In the genomic region with DNA sequence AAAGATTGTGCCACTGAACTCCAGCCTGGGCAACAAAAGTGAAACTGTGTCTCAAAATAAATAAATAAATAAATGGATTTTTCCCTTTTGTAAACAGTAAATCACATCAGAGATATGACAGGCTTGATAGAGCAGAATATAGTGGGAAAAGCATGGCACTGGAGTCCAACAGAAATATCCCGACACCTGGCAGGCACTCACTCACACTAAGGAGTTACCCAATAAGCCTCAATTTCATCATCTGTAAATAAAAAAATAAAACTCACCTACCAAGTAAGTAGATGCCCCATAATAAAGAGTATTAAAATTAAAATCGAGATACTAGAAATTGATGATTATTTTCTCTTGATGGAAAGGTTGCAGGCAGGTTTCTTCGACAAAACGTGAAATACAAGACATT, we compare ENCODE assay signal across 10 cellular contexts. TPM values are rescaled to one million over a fixed set of nuclear protein-coding genes. Genes with fewer than 3 reads are reported as not detected.
A peak's percentile ranks its signal among the peaks of the same experiment; 100 is the strongest.
DNase-seq lines count a peak whose midpoint lies in the region; ATAC-seq, FAIRE-seq and TF ChIP-seq lines count a peak whose summit lies in the region.
"Had no signal": no experiment of that assay in that cellular context is flagged by ENCODE, and none has a peak within 500 bp of the region (broad histone marks: within the 10 kb centered on the region; RNA-seq: fewer than 3 reads in every experiment).

No MANE protein-coding gene starts in this region.

- no peak for DNase-seq in CD4-positive, CD25-positive, alpha-beta regulatory T cell
- DNase-seq in dorsolateral prefrontal cortex = no peak
- DNase-seq in nephron progenitor cell = no peak
- DNase-seq in HCEC 1CT = no peak
- no peak for DNase-seq in stimulated activated CD4-positive, alpha-beta T cell treated with anti-CD3 and anti-CD28 coated beads, Interleukin-15, amount 100 ng/mL, for 24 hours
- no peak for DNase-seq in frontal cortex (ENCODE audit: low spot score in 2 of 2)
- DNase-seq: activated CD8-positive, alpha-beta memory T cell treated with anti-CD3 and anti-CD28 coated beads for 24 hours had no signal

- H3K27ac Mint-ChIP-seq in CD4-positive, CD25-positive, alpha-beta regulatory T cell = peak overlapping the region in 1 of 3 donors; percentile 94
- H3K27ac Mint-ChIP-seq in nephron progenitor cell = no peak overlapping the region

- peak overlapping the region in 2 of 4 donors; percentile 90 to 92 for H3K4me3 Mint-ChIP-seq in CD4-positive, CD25-positive, alpha-beta regulatory T cell
- H3K4me3 Mint-ChIP-seq in nephron progenitor cell = peak overlapping the region; percentile 89

- no peaks in the 10 kb centered on the region for H3K9me3 ChIP-seq in CD4-positive, CD25-positive, alpha-beta regulatory T cell (ENCODE audit: control insufficient read depth in 2 of 2, low read length in 2 of 2)

- peak overlapping the region; percentile 55 for H3K4me2 ChIP-seq in KMS-11

- peaks cover 7% of the 10 kb centered on the region for H3K36me3 Mint-ChIP-seq in CD4-positive, CD25-positive, alpha-beta regulatory T cell
- peaks cover 20% of the 10 kb centered on the region for H3K36me3 Mint-ChIP-seq in nephron progenitor cell (ENCODE audit: low read depth)

- intact Hi-C loops in dorsolateral prefrontal cortex (cut with DNase I) = loop anchor here in 1 of 2 donors (5.0 kb wide), 2 partner anchors 216 to 1074 kb away; a partner anchor contains a TSS

- peaks cover 3% of the 10 kb centered on the region for H3K36me3 ChIP-seq in CD4-positive, CD25-positive, alpha-beta regulatory T cell (ENCODE audit: control insufficient read depth, insufficient read depth, low read length)
- no peaks in the 10 kb centered on the region for H3K36me3 ChIP-seq in KMS-11 (ENCODE audit: insufficient read depth)

- no peaks in the 10 kb centered on the region for H3K27me3 ChIP-seq in CD4-positive, CD25-positive, alpha-beta regulatory T cell (ENCODE audit: control insufficient read depth, insufficient read depth, low read length)
- H3K27me3 ChIP-seq in KMS-11 (ENCODE audit: insufficient read depth, low read depth) = no peaks in the 10 kb centered on the region
- no peaks in the 10 kb centered on the region for H3K27me3 ChIP-seq in dorsolateral prefrontal cortex

- no peaks in the 10 kb centered on the region for H4K20me1 ChIP-seq in KMS-11 (ENCODE audit: insufficient read depth)

- no peak for ATAC-seq in CD4-positive, CD25-positive, alpha-beta regulatory T cell (ENCODE audit: low read depth in 2 of 2)
- no peak for ATAC-seq in GM21529 (IDR thresholded peaks at IDR 0.05; ENCODE audit: unreplicated experiment)
- ATAC-seq: esophagus mucosa had no signal

- H3K9ac ChIP-seq in KMS-11 = no peak overlapping the region

- peak overlapping the region; percentile 95 for H3K4me3 ChIP-seq in CD4-positive, CD25-positive, alpha-beta regulatory T cell (ENCODE audit: low read depth, low read length)
- H3K4me3 ChIP-seq in KMS-11 (IDR thresholded peaks at IDR 0.05; ENCODE audit: insufficient read depth, low read depth, low read length) (no peak overlapping the region), dorsolateral prefrontal cortex (peak overlapping the region in 57 of 59 donors; percentile 62 to 99 (median 97))

- peaks cover 21% of the 10 kb centered on the region for H3K4me1 ChIP-seq in CD4-positive, CD25-positive, alpha-beta regulatory T cell (ENCODE audit: control insufficient read depth, insufficient read depth, low read length, poor library complexity, severe bottlenecking)
- peaks cover 12% of the 10 kb centered on the region for H3K4me1 ChIP-seq in KMS-11 (ENCODE audit: low read depth, poor library complexity, severe bottlenecking)

- no peak for FAIRE-seq in frontal cortex (lab: Jason Lieb, UNC)

- H3K27me3 Mint-ChIP-seq in CD4-positive, CD25-positive, alpha-beta regulatory T cell = no peaks in the 10 kb centered on the region
- H3K27me3 Mint-ChIP-seq in nephron progenitor cell (ENCODE audit: low read depth, poor library complexity) = no peaks in the 10 kb centered on the region

- no peak overlapping the region for H3K27ac ChIP-seq in CD4-positive, CD25-positive, alpha-beta regulatory T cell (ENCODE audit: insufficient read depth, low read length, poor library complexity, severe bottlenecking)
- H3K27ac ChIP-seq in KMS-11 = no peak overlapping the region
- H3K27ac ChIP-seq in dorsolateral prefrontal cortex = peak overlapping the region in 46 of 59 donors; percentile 88 to 100 (median 99)

- no peak for TF ChIP-seq CTCF in KMS-11 (conservative IDR thresholded peaks at IDR 0.05; ENCODE audit: low read depth, low read length)
- no peak for TF ChIP-seq CTCF in dorsolateral prefrontal cortex (IDR thresholded peaks at IDR 0.05 in 54 of 56, conservative IDR thresholded peaks at IDR 0.05 in 2 of 56; ENCODE audit: low read depth in 1 of 56, partially characterized antibody in 56 of 56)
- TF ChIP-seq CTCF in nephron progenitor cell (IDR thresholded peaks at IDR 0.05) = no peak

- H3K4me1 Mint-ChIP-seq in CD4-positive, CD25-positive, alpha-beta regulatory T cell = peaks cover 19 to 50% (median 29%) of the 10 kb centered on the region in 4 donors
- peaks cover 52% of the 10 kb centered on the region for H3K4me1 Mint-ChIP-seq in nephron progenitor cell

- peaks cover 24% of the 10 kb centered on the region; the same call in 1 of the 2 replicates for H3K79me2 ChIP-seq in KMS-11 (ENCODE audit: insufficient read depth, low read depth)

- H2AFZ ChIP-seq in KMS-11 (ENCODE audit: low read depth) = no peak overlapping the region

- peaks cover 0 to 3% (median 0%) of the 10 kb centered on the region in 7 donors for H3K9me3 Mint-ChIP-seq in CD4-positive, CD25-positive, alpha-beta regulatory T cell
- no peaks in the 10 kb centered on the region for H3K9me3 Mint-ChIP-seq in nephron progenitor cell

RNA-seq across cellular contexts. Expression of a gene that starts 1.7 kb away (rescaled TPM):
- total RNA-seq in CD4-positive, CD25-positive, alpha-beta regulatory T cell = 34.5 TPM
- polyA plus RNA-seq in CD4-positive, CD25-positive, alpha-beta regulatory T cell = 10 to 100 TPM; 29.9 to 39.5 (median 34.3) TPM
- total RNA-seq in dorsolateral prefrontal cortex = 10 to 100 TPM; 50.0 to 91.0 (median 68.8) TPM
- 56.3 TPM for total RNA-seq in frontal cortex

RNA-seq across cellular contexts. Expression of a gene that starts 48.9 kb away (rescaled TPM):
- 52.0 TPM for total RNA-seq in CD4-positive, CD25-positive, alpha-beta regulatory T cell
- polyA plus RNA-seq in CD4-positive, CD25-positive, alpha-beta regulatory T cell = 10 to 100 TPM; 42.7 to 59.7 (median 56.7) TPM
- 10 to 100 TPM; 16.5 to 50.0 (median 28.4) TPM for total RNA-seq in dorsolateral prefrontal cortex
- total RNA-seq in frontal cortex = 34.6 TPM

Comparison
In these comparisons a context has a peak if more than half of its experiments do, and no peak if none do; other contexts are left out.
1. H3K27ac ChIP-seq: peak in dorsolateral prefrontal cortex (46 of 59); none in CD4-positive, CD25-positive, alpha-beta regulatory T cell (single experiment) and KMS-11 (single experiment).